In genomic region chr19:42220751-42221097, GRCh38 we compare ENCODE assay signal across 1 cellular context.
TF ChIP-seq lines count a peak whose summit lies in the region.

No MANE protein-coding gene starts in this region.

TF ChIP-seq in HCT116, 20 proteins besides CTCF, POLR2A, EP300 and RAD21 (continued from another document):
- TF ChIP-seq ATF3 (IDR thresholded peaks at IDR 0.05) (no peak), CBX3 (IDR thresholded peaks at IDR 0.05; ENCODE audit: low read depth) (no peak), EZH2 (IDR thresholded peaks at IDR 0.05) (no peak)
